ENCODE assay signal across 8 cellular contexts in the genomic region with DNA sequence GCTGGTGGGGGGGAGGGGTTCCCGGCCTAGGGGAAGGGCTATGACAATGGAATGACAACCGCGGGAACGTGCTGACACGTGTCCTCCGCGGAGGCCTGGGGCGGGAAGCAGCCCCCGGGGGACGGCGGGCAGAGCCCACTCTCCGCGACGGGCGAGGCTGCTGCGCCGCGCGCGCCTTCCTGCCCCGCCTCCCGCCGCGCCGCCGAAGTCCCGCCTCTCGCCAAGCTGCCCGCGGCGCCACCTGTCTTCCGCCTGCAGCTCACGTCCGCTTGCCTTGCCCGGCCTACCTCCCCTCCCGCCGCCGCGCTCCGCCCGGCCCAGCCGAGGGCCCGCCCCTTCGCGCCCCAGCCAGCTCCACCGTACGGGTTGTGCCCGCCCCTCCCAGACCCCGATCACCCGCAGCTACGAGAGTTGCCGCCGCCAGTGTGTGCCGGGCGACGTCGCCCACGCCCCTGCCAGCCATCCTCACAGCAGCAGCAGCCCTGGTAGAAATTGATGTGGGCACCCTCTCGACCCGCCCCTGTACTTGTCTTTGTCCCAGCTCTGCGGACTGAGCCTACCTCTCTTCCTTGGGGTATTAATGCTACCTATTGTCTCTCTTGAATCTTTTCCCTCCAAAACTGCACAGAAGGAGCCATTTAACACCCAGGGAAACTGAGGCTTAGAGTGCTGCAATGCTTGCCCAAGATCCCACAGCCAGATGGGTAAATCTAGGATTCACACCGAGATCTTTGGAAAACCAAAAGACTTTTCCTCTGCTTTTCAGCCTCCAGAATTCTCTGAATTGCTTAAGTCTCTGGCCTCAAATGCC. TPM values are rescaled to one million over a fixed set of nuclear protein-coding genes. Genes with fewer than 3 reads are reported as not detected.
A peak's percentile ranks its signal among the peaks of the same experiment; 100 is the strongest.
DNase-seq lines count a peak whose midpoint lies in the region; ATAC-seq and TF ChIP-seq lines count a peak whose summit lies in the region.

A gene with protein sequence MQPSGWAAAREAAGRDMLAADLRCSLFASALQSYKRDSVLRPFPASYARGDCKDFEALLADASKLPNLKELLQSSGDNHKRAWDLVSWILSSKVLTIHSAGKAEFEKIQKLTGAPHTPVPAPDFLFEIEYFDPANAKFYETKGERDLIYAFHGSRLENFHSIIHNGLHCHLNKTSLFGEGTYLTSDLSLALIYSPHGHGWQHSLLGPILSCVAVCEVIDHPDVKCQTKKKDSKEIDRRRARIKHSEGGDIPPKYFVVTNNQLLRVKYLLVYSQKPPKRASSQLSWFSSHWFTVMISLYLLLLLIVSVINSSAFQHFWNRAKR (minus strand): TSS at position 180 of the 811 bp plus-strand sequence. CDS start 457 bp downstream, outside the sequence.

- no peak for TF ChIP-seq CTCF in GM12864 (IDR thresholded peaks at IDR 0.05; ENCODE audit: low read depth, low read length, missing control alignments)
- TF ChIP-seq CTCF in NB4 (IDR thresholded peaks at IDR 0.05; ENCODE audit: low read depth, low read length), result no peak
- TF ChIP-seq CTCF in SK-N-SH (IDR thresholded peaks at IDR 0.05), result peak; percentile 24
- peak; percentile 57 for TF ChIP-seq CTCF in osteocyte (IDR thresholded peaks at IDR 0.05)

- H3K9me3 Mint-ChIP-seq in activated naive CD4-positive, alpha-beta T cell treated with anti-CD3 and anti-CD28 coated beads, Interleukin-2, amount 10 ng/mL, durations not matched to agents 7 days and 5 days, result no peaks in the 10 kb centered on the region
- H3K9me3 Mint-ChIP-seq in osteocyte (ENCODE audit: unreplicated experiment), result no peaks in the 10 kb centered on the region

- no peaks in the 10 kb centered on the region for H3K9me2 ChIP-seq in SK-N-SH

- no peak; a peak in 1 of 4 replicates for TF ChIP-seq EP300 in SK-N-SH (IDR thresholded peaks at IDR 0.05; ENCODE audit: borderline replicate concordance in 1 of 2, low read depth in 1 of 2, low read length in 1 of 2)

- H3K9me3 ChIP-seq in SK-N-SH, result no peaks in the 10 kb centered on the region
- H3K9me3 ChIP-seq in thymus (ENCODE audit: control insufficient read depth), result no peaks in the 10 kb centered on the region

- 48% methylated on average over 4 of the region's 62 CpGs for WGBS in SK-N-SH (ENCODE audit: low lambda C conversion rate)
- WGBS in thymus, result 2% methylated on average over 62 of the region's 62 CpGs

- peaks cover 12% of the 10 kb centered on the region for H3K36me3 Mint-ChIP-seq in activated naive CD4-positive, alpha-beta T cell treated with anti-CD3 and anti-CD28 coated beads, Interleukin-2, amount 10 ng/mL, durations not matched to agents 7 days and 5 days
- peaks cover 5% of the 10 kb centered on the region for H3K36me3 Mint-ChIP-seq in osteocyte (ENCODE audit: unreplicated experiment)

- ATAC-seq in HG02588 (IDR thresholded peaks at IDR 0.05; ENCODE audit: unreplicated experiment), result peak; percentile 88

- H3K27ac ChIP-seq in SK-N-SH (ENCODE audit: low read depth in 2 of 2, low read length in 1 of 2), result peak within 1 kb of the TSS; percentile 37 to 81; a peak in 3 of 4 replicates
- peak within 1 kb of the TSS; percentile 94 for H3K27ac ChIP-seq in thymus (ENCODE audit: low read depth)

- H3F3A ChIP-seq in SK-N-SH (replicated peaks; ENCODE audit: insufficient read depth), result peaks cover 18% of the 10 kb centered on the region

- no peak for TF ChIP-seq RAD21 in SK-N-SH (IDR thresholded peaks at IDR 0.05; ENCODE audit: low read length)

- H2AFZ ChIP-seq in SK-N-SH (ENCODE audit: low read depth), result peak within 1 kb of the TSS; percentile 95

- H3K4me1 ChIP-seq in SK-N-SH (ENCODE audit: control insufficient read depth in 1 of 2, insufficient read depth in 2 of 2, low read depth in 1 of 2, low read length in 1 of 2) (peaks cover 9 to 13% of the 10 kb centered on the region in 2 experiments; a peak in 3 of 4 replicates), thymus (ENCODE audit: control insufficient read depth, insufficient read depth, low read length) (peaks cover 16% of the 10 kb centered on the region)

- H3K4me3 ChIP-seq in GM12864 (ENCODE audit: low read depth, low read length), result peak within 1 kb of the TSS; percentile 69
- peak within 1 kb of the TSS; percentile 65 for H3K4me3 ChIP-seq in NB4 (ENCODE audit: low read depth, low read length)
- peak within 1 kb of the TSS; percentile 61 to 71 for H3K4me3 ChIP-seq in SK-N-SH (ENCODE audit: low read depth in 2 of 2, low read length in 1 of 2)
- H3K4me3 ChIP-seq in thymus (ENCODE audit: low read length), result peak within 1 kb of the TSS; percentile 71

- H3K27me3 ChIP-seq in SK-N-SH (ENCODE audit: insufficient read depth) (no peaks in the 10 kb centered on the region), thymus (ENCODE audit: control insufficient read depth, insufficient read depth) (no peaks in the 10 kb centered on the region)

- peak within 1 kb of the TSS; percentile 97 for H3K4me2 ChIP-seq in SK-N-SH

- H3K27me3 Mint-ChIP-seq in activated naive CD4-positive, alpha-beta T cell treated with anti-CD3 and anti-CD28 coated beads, Interleukin-2, amount 10 ng/mL, durations not matched to agents 7 days and 5 days, result no peaks in the 10 kb centered on the region
- H3K27me3 Mint-ChIP-seq in osteocyte (ENCODE audit: unreplicated experiment), result peaks cover 3% of the 10 kb centered on the region

- peak within 1 kb of the TSS; percentile 77 for H3K9ac ChIP-seq in SK-N-SH

- POLR2A ChIA-PET in SK-N-SH (lab: Yijun Ruan, JAX), result interaction anchor here (0.6 to 2.1 kb wide), 12 partner anchors 8 to 102 kb away, joined by 3 to 20 read pairs (median 4); partner anchors contain the start of genes CLPX and RNU5B-1

- H4K20me1 ChIP-seq in SK-N-SH (ENCODE audit: insufficient read depth), result no peaks in the 10 kb centered on the region

- H3K4me1 Mint-ChIP-seq in activated naive CD4-positive, alpha-beta T cell treated with anti-CD3 and anti-CD28 coated beads, Interleukin-2, amount 10 ng/mL, durations not matched to agents 7 days and 5 days, result peaks cover 40% of the 10 kb centered on the region
- H3K4me1 Mint-ChIP-seq in osteocyte (ENCODE audit: unreplicated experiment), result peaks cover 11% of the 10 kb centered on the region

- H3K27ac Mint-ChIP-seq in activated naive CD4-positive, alpha-beta T cell treated with anti-CD3 and anti-CD28 coated beads, Interleukin-2, amount 10 ng/mL, durations not matched to agents 7 days and 5 days, result peak within 1 kb of the TSS; percentile 91
- H3K27ac Mint-ChIP-seq in osteocyte (ENCODE audit: unreplicated experiment), result peak within 1 kb of the TSS; percentile 88

- H3K4me3 Mint-ChIP-seq in activated naive CD4-positive, alpha-beta T cell treated with anti-CD3 and anti-CD28 coated beads, Interleukin-2, amount 10 ng/mL, durations not matched to agents 7 days and 5 days, result peak within 1 kb of the TSS; percentile 86
- peak within 1 kb of the TSS; percentile 78 for H3K4me3 Mint-ChIP-seq in osteocyte (ENCODE audit: unreplicated experiment)

- DNase-seq in GM12864 (ENCODE audit: low read depth) (peak; percentile 67), NB4 (ENCODE audit: low read depth) (peak; percentile 95), SK-N-SH (peak; percentile 95), glomerular visceral epithelial cell (ENCODE audit: extremely low spot score) (peak; percentile 92), osteocyte (ENCODE audit: extremely low spot score, unreplicated experiment) (peak; percentile 95)
- peak; percentile 95 for DNase-seq in activated naive CD4-positive, alpha-beta T cell treated with anti-CD3 and anti-CD28 coated beads, Interleukin-2, amount 10 ng/mL, durations not matched to agents 7 days and 5 days

- peak; percentile 78 for TF ChIP-seq POLR2A in NB4 (IDR thresholded peaks at IDR 0.05; ENCODE audit: extremely low read depth, insufficient read length)

- peaks cover 6% of the 10 kb centered on the region; the same call in 1 of the 2 replicates for H3K79me2 ChIP-seq in SK-N-SH (ENCODE audit: insufficient read depth)

- H3K36me3 ChIP-seq in SK-N-SH (replicated peaks in 1 of 2; ENCODE audit: control insufficient read depth in 1 of 2, insufficient read depth in 2 of 2, low read length in 1 of 2) (no peaks in the 10 kb centered on the region), thymus (ENCODE audit: control insufficient read depth, insufficient read depth) (peaks cover 3% of the 10 kb centered on the region)

- CTCF ChIA-PET in SK-N-SH (lab: Yijun Ruan, JAX), result interaction anchor here (0.8 to 4.0 kb wide), 9 partner anchors 10 to 232 kb away, joined by 3 to 28 read pairs (median 5); partner anchors contain the start of gene CLPX
- CTCF ChIA-PET in activated naive CD4-positive, alpha-beta T cell treated with anti-CD3 and anti-CD28 coated beads, Interleukin-2, amount 10 ng/mL, durations not matched to agents 7 days and 5 days (lab: Charles Lee), result interaction anchor here (1.2 to 1.7 kb wide), 4 partner anchors 13 to 98 kb away, joined by 3 to 8 read pairs (median 5); partner anchors contain the start of gene RNU5B-1

TF ChIP-seq in SK-N-SH, 30 proteins besides CTCF, POLR2A, EP300 and RAD21 (continues in another document):
- no peak for TF ChIP-seq EZH2phosphoT487 (IDR thresholded peaks at IDR 0.05; ENCODE audit: borderline replicate concordance, low read depth)
- no peak for TF ChIP-seq RFX5 (IDR thresholded peaks at IDR 0.05; ENCODE audit: low read length)
- TF ChIP-seq FOXJ3 (CRISPR knock-in tag; IDR thresholded peaks at IDR 0.05), result no peak
- no peak for TF ChIP-seq RCOR1 (IDR thresholded peaks at IDR 0.05; ENCODE audit: low read length)
- TF ChIP-seq SIN3A (IDR thresholded peaks at IDR 0.05; ENCODE audit: borderline replicate concordance, low read depth, low read length), result 0 out of 2 replicates have a peak, but pooled peaks have one; percentile 44
- peak; percentile 63 for TF ChIP-seq GABPA (IDR thresholded peaks at IDR 0.05; ENCODE audit: low read depth)
- TF ChIP-seq, protein P1, sequence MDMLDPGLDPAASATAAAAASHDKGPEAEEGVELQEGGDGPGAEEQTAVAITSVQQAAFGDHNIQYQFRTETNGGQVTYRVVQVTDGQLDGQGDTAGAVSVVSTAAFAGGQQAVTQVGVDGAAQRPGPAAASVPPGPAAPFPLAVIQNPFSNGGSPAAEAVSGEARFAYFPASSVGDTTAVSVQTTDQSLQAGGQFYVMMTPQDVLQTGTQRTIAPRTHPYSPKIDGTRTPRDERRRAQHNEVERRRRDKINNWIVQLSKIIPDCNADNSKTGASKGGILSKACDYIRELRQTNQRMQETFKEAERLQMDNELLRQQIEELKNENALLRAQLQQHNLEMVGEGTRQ (IDR thresholded peaks at IDR 0.05; ENCODE audit: borderline replicate concordance, low read depth, low read length), result no peak
- no peak for TF ChIP-seq TCF12 (IDR thresholded peaks at IDR 0.05)
- TF ChIP-seq MXI1 (IDR thresholded peaks at IDR 0.05; ENCODE audit: low read depth, low read length), result peak; percentile 78
- TF ChIP-seq ELF1 (IDR thresholded peaks at IDR 0.05), result no peak
- no peak for TF ChIP-seq TEAD4 (IDR thresholded peaks at IDR 0.05; ENCODE audit: borderline replicate concordance, insufficient read depth)
- no peak for TF ChIP-seq TAF1 (IDR thresholded peaks at IDR 0.05; ENCODE audit: borderline replicate concordance, low read depth, low read length)

RNA-seq across cellular contexts. Expression of the gene that starts here (rescaled TPM):
- polyA plus RNA-seq in SK-N-SH (2012; rRNA removed) (6.3 and 6.5 TPM in 2 replicates), thymus (12.7 TPM)
- polyA plus RNA-seq in SK-N-SH (2012; cell fraction: cytosol; rRNA removed), result 6.0 and 7.8 TPM in 2 replicates
- polyA plus RNA-seq in SK-N-SH (2012; cell fraction: nucleus; rRNA removed), result 6.0 and 8.5 TPM in 2 replicates
- 9.4 and 9.5 TPM in 2 replicates for total RNA-seq in osteocyte

Comparison
In these comparisons a context has a peak if more than half of its experiments do, and no peak if none do; other contexts are left out.
1. Peak in every context shown above with its lines: DNase-seq, ATAC-seq, H3K4me3 ChIP-seq and H3K27ac ChIP-seq.
2. CTCF ChIP-seq: peak in SK-N-SH (single experiment) and osteocyte (single experiment); none in GM12864 (single experiment) and NB4 (single experiment).